In genomic region chr1:225825078-225825477, GRCh38 we compare ENCODE assay signal across 9 cellular contexts. TPM values are rescaled to one million over a fixed set of nuclear protein-coding genes. Genes with fewer than 3 reads are reported as not detected.
A peak's percentile ranks its signal among the peaks of the same experiment; 100 is the strongest.
DNase-seq lines count a peak whose midpoint lies in the region; ATAC-seq and TF ChIP-seq lines count a peak whose summit lies in the region.
"Had no signal": no experiment of that assay in that cellular context is flagged by ENCODE, and none has a peak within 500 bp of the region (broad histone marks: within the 10 kb centered on the region; RNA-seq: fewer than 3 reads in every experiment).

No MANE protein-coding gene starts in this region.

- H3K4me1 ChIP-seq in duodenal mucosa (ENCODE audit: control insufficient read depth in 1 of 2, insufficient read depth in 2 of 2, low read length in 2 of 2) (peaks cover 33 to 47% of the 10 kb centered on the region in 2 donors), stomach (peaks cover 48 to 75% (median 61%) of the 10 kb centered on the region in 4 donors)

- peak; percentile 67 for DNase-seq in NCI-H1092 (lab: John Stamatoyannopoulos, UW)
- peak; percentile 44 for DNase-seq in NCI-H2196 treated with DMSO at 0.1 percent for 48 hours (lab: John Stamatoyannopoulos, UW; ENCODE audit: unreplicated experiment)
- DNase-seq in stomach: peak; percentile 73
- no peak for DNase-seq in SIG-M5 (lab: John Stamatoyannopoulos, UW)
- DNase-seq in activated naive CD8-positive, alpha-beta T cell treated with anti-CD3 and anti-CD28 coated beads for 36 hours: no peak
- DNase-seq: activated naive CD8-positive, alpha-beta T cell treated with anti-CD3 and anti-CD28 coated beads, Interleukin-2, amount 50 U/mL, for 24 hours; CD4-positive, alpha-beta memory T cell had no signal

- no peak overlapping the region for H3K27ac Mint-ChIP-seq in activated naive CD8-positive, alpha-beta T cell treated with anti-CD3 and anti-CD28 coated beads for 36 hours
- H3K27ac Mint-ChIP-seq: activated naive CD8-positive, alpha-beta T cell treated with anti-CD3 and anti-CD28 coated beads, Interleukin-2, amount 50 U/mL, for 24 hours had no signal

- no peaks in the 10 kb centered on the region for H3K9me3 ChIP-seq in duodenal mucosa (ENCODE audit: control insufficient read depth in 1 of 2, low read length in 2 of 2)
- H3K9me3 ChIP-seq in stomach: no peaks in the 10 kb centered on the region

- no peak for TF ChIP-seq POLR2A in stomach (IDR thresholded peaks at IDR 0.05)

- no peaks in the 10 kb centered on the region for H3K27me3 Mint-ChIP-seq in activated naive CD8-positive, alpha-beta T cell treated with anti-CD3 and anti-CD28 coated beads for 36 hours
- H3K27me3 Mint-ChIP-seq: activated naive CD8-positive, alpha-beta T cell treated with anti-CD3 and anti-CD28 coated beads, Interleukin-2, amount 50 U/mL, for 24 hours had no signal

- no peaks in the 10 kb centered on the region for H3K9me3 Mint-ChIP-seq in activated naive CD8-positive, alpha-beta T cell treated with anti-CD3 and anti-CD28 coated beads for 36 hours
- H3K9me3 Mint-ChIP-seq: activated naive CD8-positive, alpha-beta T cell treated with anti-CD3 and anti-CD28 coated beads, Interleukin-2, amount 50 U/mL, for 24 hours; CD4-positive, alpha-beta memory T cell had no signal

- 28 to 64% (median 49%) methylated on average over 5 to 6 of the region's 6 CpGs for WGBS in stomach, 5 donors

- no peaks in the 10 kb centered on the region for H3K27me3 ChIP-seq in duodenal mucosa (ENCODE audit: control insufficient read depth in 1 of 2, insufficient read depth in 2 of 2, low read length in 2 of 2)
- H3K27me3 ChIP-seq in stomach: no peaks in the 10 kb centered on the region

- H3K36me3 ChIP-seq in duodenal mucosa (ENCODE audit: control insufficient read depth in 1 of 2, insufficient read depth in 2 of 2, low read length in 2 of 2): peaks cover 0 to 13% of the 10 kb centered on the region in 2 donors
- peaks cover 9 to 16% (median 16%) of the 10 kb centered on the region in 4 donors for H3K36me3 ChIP-seq in stomach

- TF ChIP-seq CTCF in stomach (IDR thresholded peaks at IDR 0.05): no peak

- H3K4me3 Mint-ChIP-seq in activated naive CD8-positive, alpha-beta T cell treated with anti-CD3 and anti-CD28 coated beads for 36 hours: no peak overlapping the region
- H3K4me3 Mint-ChIP-seq: activated naive CD8-positive, alpha-beta T cell treated with anti-CD3 and anti-CD28 coated beads, Interleukin-2, amount 50 U/mL, for 24 hours; CD4-positive, alpha-beta memory T cell had no signal

- H3K4me3 ChIP-seq in duodenal mucosa (ENCODE audit: low read depth in 1 of 2, low read length in 2 of 2): peak overlapping the region; percentile 10 to 46
- no peak overlapping the region for H3K4me3 ChIP-seq in stomach

- ATAC-seq in HG02973 (IDR thresholded peaks at IDR 0.05; ENCODE audit: unreplicated experiment): no peak
- ATAC-seq: activated naive CD8-positive, alpha-beta T cell treated with anti-CD3 and anti-CD28 coated beads, Interleukin-2, amount 50 U/mL, for 24 hours had no signal

- H3K4me1 Mint-ChIP-seq in activated naive CD8-positive, alpha-beta T cell treated with anti-CD3 and anti-CD28 coated beads for 36 hours: no peaks in the 10 kb centered on the region
- H3K4me1 Mint-ChIP-seq: activated naive CD8-positive, alpha-beta T cell treated with anti-CD3 and anti-CD28 coated beads, Interleukin-2, amount 50 U/mL, for 24 hours had no signal

- peak overlapping the region in 1 of 2 donors; percentile 44 for H3K9ac ChIP-seq in duodenal mucosa (ENCODE audit: low read depth in 1 of 2, low read length in 2 of 2)

- H3K27ac ChIP-seq in duodenal mucosa (ENCODE audit: low read depth, low read length) (no peak overlapping the region), stomach (peak overlapping the region in 3 of 5 donors; percentile 2 to 70 (median 65))

- intact Hi-C loops in stomach (cut with DNase I; ENCODE audit: low total_unique reads): no loop called here

- no peaks in the 10 kb centered on the region for H3K36me3 Mint-ChIP-seq in activated naive CD8-positive, alpha-beta T cell treated with anti-CD3 and anti-CD28 coated beads for 36 hours
- H3K36me3 Mint-ChIP-seq: CD4-positive, alpha-beta memory T cell had no signal

- TF ChIP-seq EP300 in stomach (IDR thresholded peaks at IDR 0.05): no peak

RNA-seq across cellular contexts. Expression of gene EPHX1, which starts 15.2 kb away (rescaled TPM):
- 10 to 100 TPM; 13.0 to 94.6 (median 42.6) TPM for total RNA-seq in stomach
- polyA plus RNA-seq in stomach: 10 to 100 TPM; 19.9 to 69.6 (median 26.1) TPM
- 1 to 10 TPM; 2.7 to 4.3 TPM for total RNA-seq in activated naive CD8-positive, alpha-beta T cell treated with anti-CD3 and anti-CD28 coated beads for 36 hours

RNA-seq across cellular contexts. Expression of gene SRP9, which starts 47.5 kb away (rescaled TPM):
- 100 to 1,000 TPM in 4 of 5 donors, 10 to 100 TPM in 1; 68.9 to 269 (median 130) TPM for total RNA-seq in stomach
- 100 to 1,000 TPM; 169 to 289 (median 267) TPM for polyA plus RNA-seq in stomach
- 100 to 1,000 TPM; 335 to 350 TPM for total RNA-seq in activated naive CD8-positive, alpha-beta T cell treated with anti-CD3 and anti-CD28 coated beads for 36 hours

RNA-seq across cellular contexts. Expression of gene TMEM63A, which starts 57.1 kb away (rescaled TPM):
- 100 to 1,000 TPM in 3 of 5 donors, 10 to 100 TPM in 2; 82.6 to 208 (median 101) TPM for total RNA-seq in stomach
- 10 to 100 TPM in 2 of 3 donors, 1 to 10 TPM in 1; 5.3 to 25.7 (median 22.8) TPM for polyA plus RNA-seq in stomach
- 10 to 100 TPM; 29.5 to 33.0 TPM for total RNA-seq in activated naive CD8-positive, alpha-beta T cell treated with anti-CD3 and anti-CD28 coated beads for 36 hours

Comparison
In these comparisons a context has a peak if more than half of its experiments do, and no peak if none do; other contexts are left out.
1. DNase-seq: peak in NCI-H1092 (single experiment), NCI-H2196 treated with DMSO at 0.1 percent for 48 hours (single experiment) and stomach (single experiment); none in SIG-M5 (single experiment) and activated naive CD8-positive, alpha-beta T cell treated with anti-CD3 and anti-CD28 coated beads for 36 hours (single experiment).
2. H3K4me3 ChIP-seq: peak in duodenal mucosa (2 of 2); none in stomach (0 of 4).